Comparison of ENCODE assay signal across 28 cellular contexts in the genomic region with DNA sequence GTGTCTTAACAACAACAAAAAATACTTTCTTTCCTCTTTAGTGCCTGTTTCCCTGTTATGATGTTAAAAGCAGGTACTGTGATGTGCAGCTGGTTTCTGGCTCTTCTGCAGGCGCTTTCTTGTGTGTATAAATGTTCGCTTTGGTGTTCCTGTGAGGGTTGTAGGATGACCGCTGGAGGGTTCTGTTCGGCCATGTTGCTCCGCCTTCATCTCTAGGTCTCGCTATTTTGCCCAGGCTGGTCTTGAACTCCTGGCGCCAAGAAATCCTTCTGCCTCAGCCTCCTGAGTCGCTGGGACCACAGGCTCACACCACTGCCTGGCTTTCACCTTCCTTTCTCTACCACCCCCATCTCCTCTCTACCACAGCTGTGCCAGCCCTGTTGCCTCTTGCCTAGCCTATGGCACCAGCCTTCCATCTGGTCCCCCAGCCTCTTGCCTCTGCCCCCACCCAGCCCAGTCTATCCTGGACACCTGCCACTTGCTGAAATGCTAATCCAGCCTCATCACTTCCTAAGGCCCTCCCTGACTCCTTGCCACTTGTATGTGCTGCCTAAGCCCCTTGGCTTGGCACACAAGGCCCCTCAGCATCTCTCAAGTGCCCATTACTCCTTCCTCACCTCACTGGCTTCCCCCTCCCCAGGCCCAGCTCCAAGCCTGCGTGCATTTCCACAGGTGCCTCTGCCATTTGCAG. TPM values are rescaled to one million over a fixed set of nuclear protein-coding genes. Genes with fewer than 3 reads are reported as not detected.
DNase-seq lines count a peak whose midpoint lies in the region; ATAC-seq and TF ChIP-seq lines count a peak whose summit lies in the region.
"Had no signal": no experiment of that assay in that cellular context is flagged by ENCODE, and none has a peak within 500 bp of the region (broad histone marks: within the 10 kb centered on the region; RNA-seq: fewer than 3 reads in every experiment).

No MANE protein-coding gene starts in this region.

- H3K9me3 Mint-ChIP-seq in effector memory CD8-positive, alpha-beta T cell: no peaks in the 10 kb centered on the region
- H3K9me3 Mint-ChIP-seq in endothelial cell (ENCODE audit: unreplicated experiment): no peaks in the 10 kb centered on the region
- H3K9me3 Mint-ChIP-seq: activated naive CD4-positive, alpha-beta T cell treated with anti-CD3 and anti-CD28 coated beads, Interleukin-2, amount 50 U/mL, for 24 hours; activated T-helper 1 cell treated with anti-CD3 and anti-CD28 coated beads, Interleukin-12 subunit alpha, Interleukin-12 subunit beta, Interleukin-2, Interleukin-4 antibody, amounts not matched to agents 30 ng/mL and 10 ng/mL and 1 ng/mL, durations not matched to agents 14 hours and 24 hours and 36 hours; CD4-positive, alpha-beta T cell had no signal

- DNase-seq in DMS79 treated with DMSO at 0.1 percent for 48 hours (lab: John Stamatoyannopoulos, UW) (peak; percentile 6), DMS79 (lab: John Stamatoyannopoulos, UW) (no peak), DMS 273 (lab: John Stamatoyannopoulos, UW; ENCODE audit: unreplicated experiment) (peak; percentile 92), NCI-H2171 (lab: John Stamatoyannopoulos, UW) (peak; percentile 65), endothelial cell (ENCODE audit: low spot score) (no peak)
- no peak for DNase-seq in effector memory CD8-positive, alpha-beta T cell
- DNase-seq: activated CD4-positive, alpha-beta T cell treated with anti-CD3 and anti-CD28 coated beads for 36 hours; activated CD8-positive, alpha-beta memory T cell treated with anti-CD3 and anti-CD28 coated beads, Interleukin-2, amount 10 ng/mL, durations not matched to agents 7 days and 5 days; CD4-positive, alpha-beta T cell; DMS53; GOT3; KG1; mammary epithelial cell; MV-4-11; NCI-H187 treated with DMSO at 0.1 percent for 48 hours; NCI-H345; sigmoid colon; stomach had no signal

- peak overlapping the region; percentile 18 to 27 for H3K27ac Mint-ChIP-seq in effector memory CD8-positive, alpha-beta T cell
- H3K27ac Mint-ChIP-seq in endothelial cell (ENCODE audit: unreplicated experiment): no peak overlapping the region
- H3K27ac Mint-ChIP-seq: activated CD4-positive, alpha-beta T cell treated with anti-CD3 and anti-CD28 coated beads for 36 hours; activated CD8-positive, alpha-beta memory T cell treated with anti-CD3 and anti-CD28 coated beads, Interleukin-2, amount 10 ng/mL, durations not matched to agents 7 days and 5 days; activated naive CD4-positive, alpha-beta T cell treated with anti-CD3 and anti-CD28 coated beads, Interleukin-2, amount 50 U/mL, for 24 hours; activated T-helper 1 cell treated with anti-CD3 and anti-CD28 coated beads, Interleukin-12 subunit alpha, Interleukin-12 subunit beta, Interleukin-2, Interleukin-4 antibody, amounts not matched to agents 30 ng/mL and 10 ng/mL and 1 ng/mL, durations not matched to agents 14 hours and 24 hours and 36 hours; CD4-positive, alpha-beta T cell; progenitor cell of endocrine pancreas had no signal

- no peak for ATAC-seq in effector memory CD8-positive, alpha-beta T cell (replicated peaks)
- no peak for ATAC-seq in GM19395 (IDR thresholded peaks at IDR 0.05; ENCODE audit: unreplicated experiment)
- ATAC-seq in HG03045 (IDR thresholded peaks at IDR 0.05; ENCODE audit: unreplicated experiment): no peak
- ATAC-seq: activated CD4-positive, alpha-beta T cell treated with anti-CD3 and anti-CD28 coated beads for 36 hours; activated CD8-positive, alpha-beta memory T cell treated with anti-CD3 and anti-CD28 coated beads, Interleukin-2, amount 10 ng/mL, durations not matched to agents 7 days and 5 days; heart left ventricle had no signal

- H3K27me3 Mint-ChIP-seq in effector memory CD8-positive, alpha-beta T cell: peaks cover 0 to 37% of the 10 kb centered on the region in 2 donors
- H3K27me3 Mint-ChIP-seq in endothelial cell (ENCODE audit: unreplicated experiment): peaks cover 18% of the 10 kb centered on the region
- H3K27me3 Mint-ChIP-seq: activated CD4-positive, alpha-beta T cell treated with anti-CD3 and anti-CD28 coated beads for 36 hours; activated naive CD4-positive, alpha-beta T cell treated with anti-CD3 and anti-CD28 coated beads, Interleukin-2, amount 50 U/mL, for 24 hours; CD4-positive, alpha-beta T cell had no signal

- no peak for TF ChIP-seq CTCF in endothelial cell (IDR thresholded peaks at IDR 0.05; ENCODE audit: unreplicated experiment)

- no peak overlapping the region for H3K4me3 Mint-ChIP-seq in effector memory CD8-positive, alpha-beta T cell
- H3K4me3 Mint-ChIP-seq in endothelial cell (ENCODE audit: unreplicated experiment): no peak overlapping the region
- H3K4me3 Mint-ChIP-seq: activated CD4-positive, alpha-beta T cell treated with anti-CD3 and anti-CD28 coated beads for 36 hours; activated CD8-positive, alpha-beta memory T cell treated with anti-CD3 and anti-CD28 coated beads, Interleukin-2, amount 10 ng/mL, durations not matched to agents 7 days and 5 days; activated naive CD4-positive, alpha-beta T cell treated with anti-CD3 and anti-CD28 coated beads, Interleukin-2, amount 50 U/mL, for 24 hours; activated T-helper 1 cell treated with anti-CD3 and anti-CD28 coated beads, Interleukin-12 subunit alpha, Interleukin-12 subunit beta, Interleukin-2, Interleukin-4 antibody, amounts not matched to agents 30 ng/mL and 10 ng/mL and 1 ng/mL, durations not matched to agents 14 hours and 24 hours and 36 hours; CD4-positive, alpha-beta T cell had no signal

- H3K4me1 Mint-ChIP-seq in effector memory CD8-positive, alpha-beta T cell (ENCODE audit: low read depth in 2 of 2): peaks cover 10% of the 10 kb centered on the region in 2 donors
- H3K4me1 Mint-ChIP-seq in endothelial cell (ENCODE audit: unreplicated experiment): peaks cover 23% of the 10 kb centered on the region

- no peaks in the 10 kb centered on the region for H3K36me3 Mint-ChIP-seq in effector memory CD8-positive, alpha-beta T cell (ENCODE audit: insufficient read depth)
- no peaks in the 10 kb centered on the region for H3K36me3 Mint-ChIP-seq in endothelial cell (ENCODE audit: low read depth, unreplicated experiment)
- H3K36me3 Mint-ChIP-seq: activated CD8-positive, alpha-beta memory T cell treated with anti-CD3 and anti-CD28 coated beads, Interleukin-2, amount 10 ng/mL, durations not matched to agents 7 days and 5 days; activated naive CD4-positive, alpha-beta T cell treated with anti-CD3 and anti-CD28 coated beads, Interleukin-2, amount 50 U/mL, for 24 hours had no signal

RNA-seq across cellular contexts. Expression of a gene that starts 5.5 kb away (rescaled TPM):
- total RNA-seq in endothelial cell (ENCODE audit: unreplicated experiment): not detected
- total RNA-seq: activated CD4-positive, alpha-beta T cell treated with anti-CD3 and anti-CD28 coated beads for 36 hours; activated CD8-positive, alpha-beta memory T cell treated with anti-CD3 and anti-CD28 coated beads, Interleukin-2, amount 10 ng/mL, durations not matched to agents 7 days and 5 days; activated T-helper 1 cell treated with anti-CD3 and anti-CD28 coated beads, Interleukin-12 subunit alpha, Interleukin-12 subunit beta, Interleukin-2, Interleukin-4 antibody, amounts not matched to agents 30 ng/mL and 10 ng/mL and 1 ng/mL, durations not matched to agents 14 hours and 24 hours and 36 hours; CD4-positive, alpha-beta T cell; epithelial cell of proximal tubule; heart left ventricle; HT-29; mammary epithelial cell; sigmoid colon; stomach; T-helper 1 cell treated with Interleukin-12 subunit alpha and Interleukin-12 subunit beta and Interleukin-4 antibody, amounts not matched to agents 30 ng/mL and 1 ng/mL, for 36 hours had no signal

RNA-seq across cellular contexts. Expression of a gene that starts 18.9 kb away (rescaled TPM):
- total RNA-seq in endothelial cell (ENCODE audit: unreplicated experiment): not detected
- total RNA-seq: activated CD4-positive, alpha-beta T cell treated with anti-CD3 and anti-CD28 coated beads for 36 hours; activated T-helper 1 cell treated with anti-CD3 and anti-CD28 coated beads, Interleukin-12 subunit alpha, Interleukin-12 subunit beta, Interleukin-2, Interleukin-4 antibody, amounts not matched to agents 30 ng/mL and 10 ng/mL and 1 ng/mL, durations not matched to agents 14 hours and 24 hours and 36 hours; CD4-positive, alpha-beta T cell; HT-29; T-helper 1 cell treated with Interleukin-12 subunit alpha and Interleukin-12 subunit beta and Interleukin-4 antibody, amounts not matched to agents 30 ng/mL and 1 ng/mL, for 36 hours had no signal

RNA-seq across cellular contexts. Expression of a gene that starts 36.3 kb away (rescaled TPM):
- not detected for total RNA-seq in endothelial cell (ENCODE audit: unreplicated experiment)
- total RNA-seq: ascending aorta, epithelial cell of proximal tubule had no signal

RNA-seq across cellular contexts. Expression of a gene that starts 49.4 kb away (rescaled TPM):
- 13.5 TPM for total RNA-seq in endothelial cell (ENCODE audit: unreplicated experiment)

Comparison
In these comparisons a context has a peak if more than half of its experiments do, and no peak if none do; other contexts are left out.
1. DNase-seq: peak in DMS79 treated with DMSO at 0.1 percent for 48 hours (single experiment), DMS 273 (single experiment) and NCI-H2171 (single experiment); none in DMS79 (single experiment), effector memory CD8-positive, alpha-beta T cell (0 of 3) and endothelial cell (single experiment).